Comparison of ENCODE assay signal across 13 cellular contexts in genomic region chr3:60045686-60046085, GRCh38.
"Had no signal": no experiment of that assay in that cellular context is flagged by ENCODE, and none has a peak within 500 bp of the region (broad histone marks: within the 10 kb centered on the region; RNA-seq: fewer than 3 reads in every experiment).

No MANE protein-coding gene starts in this region.

- H3K27ac ChIP-seq: breast epithelium, gastroesophageal sphincter, left lung, stomach, thoracic aorta had no signal

- H3K27me3 ChIP-seq: breast epithelium, gastroesophageal sphincter, left lung, stomach had no signal

- H3K4me1 Mint-ChIP-seq: activated B cell treated with CpG ODN at 0.5 μM for 24 hours had no signal

- DNase-seq: activated B cell treated with CpG ODN at 0.5 μM for 24 hours; activated CD8-positive, alpha-beta memory T cell treated with anti-CD3 and anti-CD28 coated beads, Interleukin-2, amount 50 U/mL, for 4 hours; activated CD8-positive, alpha-beta T cell treated with anti-CD3 and anti-CD28 coated beads for 36 hours; activated naive CD8-positive, alpha-beta T cell treated with anti-CD3 and anti-CD28 coated beads, Interleukin-2, amount 10 ng/mL, durations not matched to agents 7 days and 5 days; effector CD4-positive, alpha-beta T cell; left lung; natural killer cell; right cardiac atrium; stomach had no signal

- H3K27ac Mint-ChIP-seq: activated B cell treated with CpG ODN at 0.5 μM for 24 hours; activated naive CD8-positive, alpha-beta T cell treated with anti-CD3 and anti-CD28 coated beads, Interleukin-2, amount 10 ng/mL, durations not matched to agents 7 days and 5 days; natural killer cell had no signal

- H3K4me3 Mint-ChIP-seq: activated B cell treated with CpG ODN at 0.5 μM for 24 hours; activated CD8-positive, alpha-beta T cell treated with anti-CD3 and anti-CD28 coated beads for 36 hours; activated naive CD8-positive, alpha-beta T cell treated with anti-CD3 and anti-CD28 coated beads, Interleukin-2, amount 10 ng/mL, durations not matched to agents 7 days and 5 days; natural killer cell had no signal

- H3K4me1 ChIP-seq: breast epithelium, gastroesophageal sphincter, left lung, stomach had no signal

- H3K9me3 ChIP-seq: breast epithelium, gastroesophageal sphincter, left lung, mucosa of descending colon, stomach, thoracic aorta had no signal

- H3K36me3 ChIP-seq: breast epithelium, gastroesophageal sphincter, left lung, stomach, thoracic aorta had no signal

- H3K27me3 Mint-ChIP-seq: activated B cell treated with CpG ODN at 0.5 μM for 24 hours; activated CD8-positive, alpha-beta T cell treated with anti-CD3 and anti-CD28 coated beads for 36 hours; activated naive CD8-positive, alpha-beta T cell treated with anti-CD3 and anti-CD28 coated beads, Interleukin-2, amount 10 ng/mL, durations not matched to agents 7 days and 5 days had no signal

- ATAC-seq: activated CD8-positive, alpha-beta T cell treated with anti-CD3 and anti-CD28 coated beads for 36 hours; gastroesophageal sphincter; left lung; natural killer cell; right cardiac atrium had no signal

- H3K4me3 ChIP-seq: breast epithelium, gastroesophageal sphincter, left lung, mucosa of descending colon, stomach, thoracic aorta had no signal
